ENCODE assay signal across 18 cellular contexts in genomic region chr1:183585038-183585437, GRCh38. TPM values are rescaled to one million over a fixed set of nuclear protein-coding genes. Genes with fewer than 3 reads are reported as not detected.
DNase-seq lines count a peak whose midpoint lies in the region; ATAC-seq and TF ChIP-seq lines count a peak whose summit lies in the region.
"Had no signal": no experiment of that assay in that cellular context is flagged by ENCODE, and none has a peak within 500 bp of the region (broad histone marks: within the 10 kb centered on the region; RNA-seq: fewer than 3 reads in every experiment).

No MANE protein-coding gene starts in this region.

- TF ChIP-seq POLR2A in GM18505 (IDR thresholded peaks at IDR 0.05; ENCODE audit: borderline replicate concordance, extremely low read depth, insufficient read depth, insufficient read length), result no peak
- no peak for TF ChIP-seq POLR2A in gastroesophageal sphincter (IDR thresholded peaks at IDR 0.05)

- 79 to 100% methylated on average over 2 to 6 of the region's 6 CpGs for WGBS in gastroesophageal sphincter (ENCODE audit: low coverage in 1 of 2), 2 donors

- H3K9me3 ChIP-seq in OCI-LY3 (ENCODE audit: insufficient read depth, low read length), result no peaks in the 10 kb centered on the region
- H3K9me3 ChIP-seq in gastroesophageal sphincter, result no peaks in the 10 kb centered on the region
- H3K9me3 ChIP-seq: BE2C, heart right ventricle, lower lobe of right lung had no signal

- intact Hi-C loops in posterior vena cava (cut with DNase I), result no loop called here

- DNase-seq in CD1c-positive myeloid dendritic cell (ENCODE audit: extremely low spot score), result peak; percentile 51
- peak; percentile 58 for DNase-seq in germinal center (ENCODE audit: low spot score)
- no peak for DNase-seq in posterior vena cava (ENCODE audit: low spot score)
- DNase-seq: activated effector memory CD4-positive, alpha-beta T cell treated with Interleukin-2 at 50 U/mL for 16 hours; amniotic stem cell; BE2C; caudate nucleus; effector CD8-positive, alpha-beta T cell; heart right ventricle; lower lobe of right lung; naive thymus-derived CD8-positive, alpha-beta T cell; NCI-H187; NCI-H524; posterior cingulate gyrus had no signal

- H3K36me3 ChIP-seq in OCI-LY3 (replicated peaks; ENCODE audit: low read depth, low read length) (peaks cover 71% of the 10 kb centered on the region), gastroesophageal sphincter (no peaks in the 10 kb centered on the region)
- H3K36me3 ChIP-seq: BE2C had no signal

- H3K4me3 ChIP-seq in OCI-LY3 (ENCODE audit: low read length) (peak overlapping the region; percentile 10; the same call in 1 of the 2 replicates), gastroesophageal sphincter (no peak overlapping the region)
- H3K4me3 ChIP-seq: heart right ventricle, lower lobe of right lung had no signal

- H3K27ac ChIP-seq in OCI-LY3 (ENCODE audit: low read length), result peak overlapping the region; percentile 28
- no peak overlapping the region for H3K27ac ChIP-seq in gastroesophageal sphincter
- H3K27ac ChIP-seq: lower lobe of right lung had no signal

- no peak for TF ChIP-seq EP300 in gastroesophageal sphincter (IDR thresholded peaks at IDR 0.05)

- H3K4me2 ChIP-seq in OCI-LY3 (ENCODE audit: low read length), result peak overlapping the region; percentile 24; the same call in 1 of the 2 replicates

- ATAC-seq in GM18505 (IDR thresholded peaks at IDR 0.05; ENCODE audit: unreplicated experiment) (peak; percentile 48), HG03460 (IDR thresholded peaks at IDR 0.05; ENCODE audit: unreplicated experiment) (no peak), gastroesophageal sphincter (no peak)
- ATAC-seq: heart right ventricle; lower lobe of right lung; naive thymus-derived CD8-positive, alpha-beta T cell had no signal

- H2AFZ ChIP-seq in OCI-LY3 (ENCODE audit: low read depth, low read length), result no peak overlapping the region

- H3K9ac ChIP-seq in OCI-LY3 (ENCODE audit: low read length), result no peak overlapping the region

- H3K4me1 ChIP-seq in OCI-LY3 (ENCODE audit: low read length) (peaks cover 66% of the 10 kb centered on the region), gastroesophageal sphincter (no peaks in the 10 kb centered on the region)
- H3K4me1 ChIP-seq: BE2C had no signal

- no peaks in the 10 kb centered on the region for H3K27me3 ChIP-seq in OCI-LY3 (ENCODE audit: low read depth, low read length)
- H3K27me3 ChIP-seq in gastroesophageal sphincter, result no peaks in the 10 kb centered on the region
- H3K27me3 ChIP-seq: BE2C, heart right ventricle had no signal

- TF ChIP-seq CTCF in OCI-LY3 (IDR thresholded peaks at IDR 0.05; ENCODE audit: low read depth, low read length) (no peak), gastroesophageal sphincter (IDR thresholded peaks at IDR 0.05) (no peak)

- peaks cover 100% of the 10 kb centered on the region for H3K79me2 ChIP-seq in OCI-LY3 (ENCODE audit: low read length)

- H4K20me1 ChIP-seq in OCI-LY3 (ENCODE audit: insufficient read depth, low read length), result peaks cover 61% of the 10 kb centered on the region

RNA-seq across cellular contexts. Expression of gene NCF2, which starts 5.2 kb away (rescaled TPM):
- total RNA-seq in posterior vena cava, result 10 to 100 TPM; 12.8 to 26.2 TPM
- total RNA-seq in gastroesophageal sphincter, result 10 to 100 TPM in 2 of 4 donors, 1 to 10 TPM in 2; 3.7 to 22.0 (median 13.8) TPM

RNA-seq across cellular contexts. Expression of gene ARPC5, which starts 50.5 kb away (rescaled TPM):
- 100 to 1,000 TPM; 118 TPM for total RNA-seq in posterior vena cava
- 100 to 1,000 TPM in 2 of 4 donors, 10 to 100 TPM in 2; 66.8 to 154 (median 87.5) TPM for total RNA-seq in gastroesophageal sphincter
